In the genomic region with DNA sequence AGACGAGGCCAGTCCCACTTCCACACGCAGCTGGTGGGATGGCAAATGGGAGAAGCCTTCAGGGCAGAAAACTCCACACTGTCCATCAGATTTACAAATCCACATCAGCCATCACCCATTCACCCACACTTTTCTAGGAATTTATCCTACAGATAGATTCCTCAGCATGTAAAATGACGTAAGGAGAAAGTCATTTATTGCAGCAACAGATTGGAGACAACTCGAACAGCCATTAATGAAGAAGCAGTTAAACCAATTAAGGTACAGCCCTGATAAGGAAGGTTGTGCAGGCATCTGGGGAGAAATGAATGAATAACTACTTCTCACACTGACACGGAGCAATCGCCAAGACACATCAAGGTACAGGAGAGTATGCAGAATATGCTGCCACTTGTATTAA, we compare ENCODE assay signal across 16 cellular contexts. TPM values are rescaled to one million over a fixed set of nuclear protein-coding genes. Genes with fewer than 3 reads are reported as not detected.
DNase-seq lines count a peak whose midpoint lies in the region; ATAC-seq, FAIRE-seq and TF ChIP-seq lines count a peak whose summit lies in the region.
"Had no signal": no experiment of that assay in that cellular context is flagged by ENCODE, and none has a peak within 500 bp of the region (broad histone marks: within the 10 kb centered on the region; RNA-seq: fewer than 3 reads in every experiment).

No MANE protein-coding gene starts in this region.

- peaks cover 10% of the 10 kb centered on the region for H3K36me3 Mint-ChIP-seq in HFFc6 (ENCODE audit: low read depth)
- no peaks in the 10 kb centered on the region for H3K36me3 Mint-ChIP-seq in T-helper 17 cell (ENCODE audit: low read depth)

- intact Hi-C loops in kidney (cut with DNase I) (no loop called here), spleen (cut with DNase I; ENCODE audit: low total_unique reads) (no loop called here), left colon (cut with DNase I, micrococcal nuclease) (no loop called here)

- DNase-seq in HFFc6 (no peak), T-helper 17 cell (no peak), kidney (no peak), spleen (no peak), middle frontal gyrus (ENCODE audit: extremely low spot score, low spot score) (no peak), left colon (no peak)
- no peak for DNase-seq in activated CD8-positive, alpha-beta memory T cell treated with anti-CD3 and anti-CD28 coated beads for 24 hours
- DNase-seq: ACHN; CD4-positive, alpha-beta T cell; NCI-H1417; NCI-H1930; NCI-H2171; NCI-H446 treated with DMSO at 0.1 percent for 48 hours; NCI-H774 had no signal

- no peaks in the 10 kb centered on the region for H3K9me3 ChIP-seq in T-helper 17 cell (ENCODE audit: control insufficient read depth, low read length, poor library complexity, severe bottlenecking)
- no peaks in the 10 kb centered on the region for H3K9me3 ChIP-seq in kidney (ENCODE audit: control insufficient read depth in 1 of 2, low read length in 2 of 2)
- no peaks in the 10 kb centered on the region for H3K9me3 ChIP-seq in spleen
- H3K9me3 ChIP-seq: HAP-1 had no signal

- no peaks in the 10 kb centered on the region for H3K27me3 ChIP-seq in spleen (replicated peaks in 1 of 7)

- no peaks in the 10 kb centered on the region for H3K36me3 ChIP-seq in kidney (ENCODE audit: control insufficient read depth in 1 of 2, insufficient read depth in 2 of 2, low read length in 2 of 2)
- peaks cover 0 to 74% (median 0%) of the 10 kb centered on the region in 6 donors for H3K36me3 ChIP-seq in spleen

- H3K27me3 Mint-ChIP-seq in HFFc6 (ENCODE audit: insufficient read depth) (no peaks in the 10 kb centered on the region), T-helper 17 cell (no peaks in the 10 kb centered on the region)
- H3K27me3 Mint-ChIP-seq: CD4-positive, alpha-beta T cell had no signal

- peaks cover 34% of the 10 kb centered on the region for H3K4me1 Mint-ChIP-seq in HFFc6 (ENCODE audit: low read depth)
- peaks cover 5% of the 10 kb centered on the region for H3K4me1 Mint-ChIP-seq in T-helper 17 cell

- H3K27ac ChIP-seq in kidney (ENCODE audit: low read depth in 2 of 2, low read length in 2 of 2) (peak overlapping the region; percentile 47 to 85), spleen (peak overlapping the region; percentile 32 to 78 (median 72))

- H3K9ac ChIP-seq in kidney (ENCODE audit: low read length in 2 of 2) = no peak overlapping the region

- no peak overlapping the region for H3K4me3 Mint-ChIP-seq in HFFc6
- H3K4me3 Mint-ChIP-seq in T-helper 17 cell = no peak overlapping the region
- H3K4me3 Mint-ChIP-seq: CD4-positive, alpha-beta T cell had no signal

- TF ChIP-seq CTCF in HFFc6 (IDR thresholded peaks at IDR 0.05) (no peak), kidney (IDR thresholded peaks at IDR 0.05; ENCODE audit: borderline replicate concordance, extremely low read depth, insufficient read depth) (no peak), spleen (IDR thresholded peaks at IDR 0.05 in 8 of 11, conservative IDR thresholded peaks at IDR 0.05 in 3 of 11) (no peak)

- H3K4me3 ChIP-seq in kidney (ENCODE audit: low read length in 2 of 2) = no peak overlapping the region
- no peak overlapping the region for H3K4me3 ChIP-seq in spleen
- H3K4me3 ChIP-seq: HAP-1 had no signal

- ATAC-seq in T-helper 17 cell (no peak), left colon (no peak)

- no peaks in the 10 kb centered on the region for H3K9me3 Mint-ChIP-seq in HFFc6
- H3K9me3 Mint-ChIP-seq: CD4-positive, alpha-beta T cell had no signal

- WGBS in spleen, 5 donors = 84 to 95% (median 89%) methylated on average over 6 of the region's 6 CpGs

- H3K27ac Mint-ChIP-seq in HFFc6 = peak overlapping the region; percentile 74; the same call in 1 of the 2 replicates
- H3K27ac Mint-ChIP-seq in T-helper 17 cell = peak overlapping the region; percentile 32
- H3K27ac Mint-ChIP-seq: CD4-positive, alpha-beta T cell had no signal

- TF ChIP-seq POLR2A in spleen (IDR thresholded peaks at IDR 0.05) = no peak

- no peak for FAIRE-seq in kidney (lab: Jason Lieb, UNC)
- FAIRE-seq: GM12891 had no signal

- H3K4me1 ChIP-seq in kidney (ENCODE audit: control insufficient read depth in 1 of 2, insufficient read depth in 1 of 2, low read depth in 1 of 2, low read length in 2 of 2) (peaks cover 26 to 59% of the 10 kb centered on the region in 2 donors), spleen (peaks cover 0 to 30% (median 11%) of the 10 kb centered on the region in 6 donors)
- H3K4me1 ChIP-seq: HAP-1 had no signal

RNA-seq across cellular contexts. Expression of a gene that starts 26.2 kb away (rescaled TPM):
- 10 to 100 TPM; 14.7 to 19.5 (median 18.0) TPM for total RNA-seq in HFFc6 (2021; fragmentation: NEBNext Ultra II Directional; extraction: Animal tissue kit (Norgen Biotek cat#: 25700))
- total RNA-seq in T-helper 17 cell = 10 to 100 TPM; 20.4 to 28.2 TPM
- total RNA-seq in kidney = 165 TPM
- polyA plus RNA-seq in kidney (ENCODE audit: insufficient read depth, low read depth, low replicate concordance) = 79.9 TPM
- 10 to 100 TPM; 40.7 to 69.2 (median 47.4) TPM for total RNA-seq in spleen
- 10 to 100 TPM; 28.3 to 42.1 (median 39.4) TPM for polyA plus RNA-seq in spleen
- 100 to 1,000 TPM in 1 of 2 donors, 10 to 100 TPM in 1; 62.2 to 111 TPM for total RNA-seq in left colon
